ENCODE assay signal across 1 cellular context in genomic region chr4:150580244-150580643, GRCh38.
TF ChIP-seq lines count a peak whose summit lies in the region.

No MANE protein-coding gene starts in this region.

TF ChIP-seq in IMR-90, 13 proteins besides CTCF, POLR2A, EP300 and RAD21:
- TF ChIP-seq CHD1 (IDR thresholded peaks at IDR 0.05; ENCODE audit: low read depth, low read length): no peak
- no peak for TF ChIP-seq BHLHE40 (IDR thresholded peaks at IDR 0.05; ENCODE audit: low read depth, low read length)
- no peak for TF ChIP-seq NFE2L2 (IDR thresholded peaks at IDR 0.05; ENCODE audit: low read depth, low read length)
- no peak for TF ChIP-seq MXI1 (IDR thresholded peaks at IDR 0.05; ENCODE audit: borderline replicate concordance, low read depth, low read length)
- no peak for TF ChIP-seq ELK1 (IDR thresholded peaks at IDR 0.05; ENCODE audit: borderline replicate concordance, low read depth, low read length)
- TF ChIP-seq SMC3 (IDR thresholded peaks at IDR 0.05; ENCODE audit: low read depth, low read length): no peak
- TF ChIP-seq MAZ (IDR thresholded peaks at IDR 0.05; ENCODE audit: borderline replicate concordance, low read depth, low read length): no peak
- TF ChIP-seq RFX5 (IDR thresholded peaks at IDR 0.05; ENCODE audit: low read depth, low read length): no peak
- no peak for TF ChIP-seq USF2 (IDR thresholded peaks at IDR 0.05; ENCODE audit: low read depth, low read length)
